In the genomic region with DNA sequence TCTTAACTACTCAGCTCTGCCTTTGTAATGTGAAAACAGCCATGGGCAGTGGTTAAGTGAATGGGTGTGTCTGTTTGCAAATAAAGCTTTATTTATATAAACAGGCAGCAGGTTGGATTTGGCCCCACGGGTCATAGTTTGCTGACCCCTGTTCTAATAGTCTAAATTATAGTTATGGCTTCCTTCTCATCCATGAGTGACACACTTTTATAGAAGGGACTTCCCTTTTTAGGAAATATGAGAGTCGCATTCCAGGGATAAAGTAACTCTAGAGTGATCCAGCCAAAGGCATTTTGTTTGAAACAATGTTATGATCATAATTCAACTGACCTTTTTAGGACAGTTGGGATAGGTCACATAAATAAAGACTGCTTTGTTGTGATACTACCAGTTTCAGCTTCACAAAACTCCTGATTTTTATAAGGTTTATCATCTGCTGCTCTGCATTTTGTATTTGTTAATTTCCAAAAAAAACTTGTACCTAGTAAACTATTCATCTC, we compare ENCODE assay signal across 28 cellular contexts.
"Had no signal": no experiment of that assay in that cellular context is flagged by ENCODE, and none has a peak within 500 bp of the region (broad histone marks: within the 10 kb centered on the region; RNA-seq: fewer than 3 reads in every experiment).

No MANE protein-coding gene starts in this region.

- H3K4me3 ChIP-seq: ascending aorta, body of pancreas, MG63, PC-9 had no signal

- FAIRE-seq: bronchial epithelial cell, TTC549 had no signal

- H3K4me1 ChIP-seq: ascending aorta, body of pancreas had no signal

- H3K9me3 ChIP-seq: ascending aorta, body of pancreas, MG63 had no signal

- H3K36me3 ChIP-seq: ascending aorta, MG63 had no signal

- H3K27ac ChIP-seq: ascending aorta, body of pancreas, PC-9 had no signal

- H3K27me3 ChIP-seq: ascending aorta, body of pancreas, MG63 had no signal

- DNase-seq: activated B cell treated with CpG ODN at 0.5 μM for 24 hours; activated CD4-positive, alpha-beta memory T cell treated with anti-CD3 and anti-CD28 coated beads for 36 hours; activated CD4-positive, alpha-beta T cell treated with anti-CD3 and anti-CD28 coated beads for 1 hour; activated CD4-positive, alpha-beta T cell treated with anti-CD3 and anti-CD28 coated beads, Interleukin-2, amount 10 ng/mL, durations not matched to agents 7 days and 5 days; activated CD8-positive, alpha-beta memory T cell treated with anti-CD3 and anti-CD28 coated beads for 24 hours; activated effector memory CD4-positive, alpha-beta T cell treated with anti-CD3 and anti-CD28 coated beads, Interleukin-2, amount 50 U/mL, for 16 hours; activated naive CD4-positive, alpha-beta T cell treated with Interleukin-2 at 50 U/mL for 16 hours; activated naive CD8-positive, alpha-beta T cell treated with anti-CD3 and anti-CD28 coated beads, Interleukin-2, amount 50 U/mL, for 24 hours; activated T-cell treated with anti-CD3 and anti-CD28 coated beads, Interleukin-2, amount 50 U/mL, for 4 hours; amniotic stem cell; body of pancreas; central memory CD4-positive, alpha-beta T cell; MG63; MV-4-11; NCI-H1105; NCI-H1436; NCI-H1694 treated with DMSO at 0.1 percent for 48 hours; NCI-H2029 treated with DMSO at 0.1 percent for 48 hours; NCI-H446 treated with DMSO at 0.1 percent for 48 hours; NCI-H526; PC-9; SHP77 treated with DMSO at 0.1 percent for 48 hours; T-helper 17 cell; T-helper 9 cell had no signal

- ATAC-seq: activated naive CD4-positive, alpha-beta T cell treated with anti-CD3 and anti-CD28 coated beads, Interleukin-2, amount 50 U/mL, for 72 hours; activated naive CD8-positive, alpha-beta T cell treated with anti-CD3 and anti-CD28 coated beads, Interleukin-2, amount 50 U/mL, for 24 hours; activated T-cell treated with anti-CD3 and anti-CD28 coated beads, Interleukin-2, amount 50 U/mL, for 4 hours; body of pancreas; T-helper 17 cell had no signal
